In the genomic region with DNA sequence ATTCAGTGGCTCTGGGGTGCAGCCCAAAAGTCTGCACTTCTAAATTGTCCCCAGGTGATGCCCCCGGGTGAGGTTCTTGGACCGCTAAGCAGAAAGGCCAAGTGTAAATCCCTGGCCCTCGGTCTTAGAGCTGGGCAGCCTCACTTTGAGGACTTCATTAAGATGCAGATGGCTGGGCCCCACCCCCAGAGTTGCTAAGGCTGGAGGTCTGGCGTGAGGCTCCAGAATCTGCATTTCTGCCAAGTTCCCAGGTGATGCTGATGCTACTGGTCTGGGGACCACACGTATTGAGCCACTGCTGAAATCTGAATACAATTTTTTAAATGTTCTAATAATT, we compare ENCODE assay signal across 8 cellular contexts. TPM values are rescaled to one million over a fixed set of nuclear protein-coding genes. Genes with fewer than 3 reads are reported as not detected.
DNase-seq lines count a peak whose midpoint lies in the region; ATAC-seq and TF ChIP-seq lines count a peak whose summit lies in the region.

No MANE protein-coding gene starts in this region.

- H3K27me3 ChIP-seq in DOHH2 (ENCODE audit: control insufficient read depth, low read length), result no peaks in the 10 kb centered on the region
- peaks cover 10% of the 10 kb centered on the region; the same call in 1 of the 2 replicates for H3K27me3 ChIP-seq in OCI-LY3 (ENCODE audit: low read depth, low read length)
- H3K27me3 ChIP-seq in endocrine pancreas (ENCODE audit: control insufficient read depth, insufficient read depth, low read length), result no peaks in the 10 kb centered on the region
- H3K27me3 ChIP-seq in neutrophil, result peaks cover 11% of the 10 kb centered on the region
- no peaks in the 10 kb centered on the region for H3K27me3 ChIP-seq in foreskin keratinocyte

- peaks cover 9% of the 10 kb centered on the region for H3F3A ChIP-seq in DOHH2 (ENCODE audit: control insufficient read depth, insufficient read depth)

- H3K36me3 ChIP-seq in DOHH2 (ENCODE audit: control insufficient read depth, low read length), result peaks cover 3% of the 10 kb centered on the region; the same call in 1 of the 2 replicates
- H3K36me3 ChIP-seq in OCI-LY3 (replicated peaks; ENCODE audit: low read depth, low read length), result no peaks in the 10 kb centered on the region
- H3K36me3 ChIP-seq in endocrine pancreas (ENCODE audit: control insufficient read depth, insufficient read depth, low read length), result no peaks in the 10 kb centered on the region
- no peaks in the 10 kb centered on the region for H3K36me3 ChIP-seq in neutrophil

- 0 out of 2 replicates have a peak, but pooled peaks cover 7% of the 10 kb centered on the region for H4K20me1 ChIP-seq in DOHH2 (ENCODE audit: control insufficient read depth, insufficient read depth, low read depth, low read length)
- H4K20me1 ChIP-seq in OCI-LY3 (ENCODE audit: insufficient read depth, low read length), result peaks cover 20% of the 10 kb centered on the region; the same call in 1 of the 2 replicates

- DNase-seq in foreskin keratinocyte (no peak), SHP77 treated with DMSO at 0.1 percent for 48 hours (lab: John Stamatoyannopoulos, UW) (no peak), HPDE6-E6E7 (ENCODE audit: extremely low spot score) (no peak)

- TF ChIP-seq CTCF in DOHH2 (IDR thresholded peaks at IDR 0.05; ENCODE audit: low read depth, low read length, poor library complexity, severe bottlenecking) (no peak), OCI-LY3 (IDR thresholded peaks at IDR 0.05; ENCODE audit: low read depth, low read length) (no peak), neutrophil (IDR thresholded peaks at IDR 0.05) (no peak), foreskin keratinocyte (conservative IDR thresholded peaks at IDR 0.05) (no peak)

- H3K9me3 ChIP-seq in DOHH2 (ENCODE audit: control insufficient read depth, insufficient read depth, low read length) (no peaks in the 10 kb centered on the region), OCI-LY3 (ENCODE audit: insufficient read depth, low read length) (no peaks in the 10 kb centered on the region), endocrine pancreas (ENCODE audit: control insufficient read depth, low read length) (no peaks in the 10 kb centered on the region), neutrophil (no peaks in the 10 kb centered on the region)

- peak overlapping the region; percentile 74 for H2AFZ ChIP-seq in OCI-LY3 (ENCODE audit: low read depth, low read length)

- peaks cover 40% of the 10 kb centered on the region for H3K79me2 ChIP-seq in DOHH2 (ENCODE audit: control insufficient read depth, low read length)
- H3K79me2 ChIP-seq in OCI-LY3 (ENCODE audit: low read length), result peaks cover 35% of the 10 kb centered on the region

- H3K9me2 ChIP-seq in DOHH2 (replicated peaks; ENCODE audit: control insufficient read depth, low read length), result no peaks in the 10 kb centered on the region

- no peak for ATAC-seq in GM19023 (IDR thresholded peaks at IDR 0.05; ENCODE audit: unreplicated experiment)
- no peak for ATAC-seq in foreskin keratinocyte

- peak overlapping the region; percentile 52 for H3K9ac ChIP-seq in OCI-LY3 (ENCODE audit: low read length)
- peak overlapping the region; percentile 76 for H3K9ac ChIP-seq in endocrine pancreas (ENCODE audit: control insufficient read depth, insufficient read depth, low read length)

- H3K4me2 ChIP-seq in DOHH2 (ENCODE audit: low read length), result peak overlapping the region; percentile 93
- H3K4me2 ChIP-seq in OCI-LY3 (ENCODE audit: low read length), result peak overlapping the region; percentile 83

- H3K27ac ChIP-seq in DOHH2 (ENCODE audit: low read depth, low read length) (peak overlapping the region; percentile 12; the same call in 1 of the 2 replicates), OCI-LY3 (ENCODE audit: low read length) (no peak overlapping the region), neutrophil (peak overlapping the region; percentile 83), foreskin keratinocyte (no peak overlapping the region)

- H3K4me3 ChIP-seq in DOHH2 (ENCODE audit: low read length), result peak overlapping the region; percentile 78
- peak overlapping the region; percentile 81 for H3K4me3 ChIP-seq in OCI-LY3 (ENCODE audit: low read length)
- peak overlapping the region; percentile 68 for H3K4me3 ChIP-seq in endocrine pancreas (ENCODE audit: control insufficient read depth, insufficient read depth, low read length)
- peak overlapping the region; percentile 71 to 79 for H3K4me3 ChIP-seq in neutrophil (ENCODE audit: low read depth in 1 of 2, low read length in 1 of 2)

- H3K4me1 ChIP-seq in DOHH2 (ENCODE audit: control insufficient read depth, low read length) (peaks cover 44% of the 10 kb centered on the region), OCI-LY3 (ENCODE audit: low read length) (peaks cover 24% of the 10 kb centered on the region), endocrine pancreas (ENCODE audit: control insufficient read depth, insufficient read depth, low read length) (peaks cover 5% of the 10 kb centered on the region), neutrophil (ENCODE audit: control insufficient read depth in 1 of 2, insufficient read depth in 1 of 2, low read depth in 1 of 2, low read length in 1 of 2) (peaks cover 15 to 18% of the 10 kb centered on the region in 2 experiments), foreskin keratinocyte (no peaks in the 10 kb centered on the region)

RNA-seq across cellular contexts. Expression of a gene that starts 0.7 kb away (rescaled TPM):
- 12.0 and 12.7 TPM in 2 replicates for total RNA-seq in foreskin keratinocyte
- polyA plus RNA-seq in foreskin keratinocyte, result 3.4 and 3.5 TPM in 2 replicates

Comparison
In these comparisons a context has a peak if more than half of its experiments do, and no peak if none do; other contexts are left out.
1. H3K27ac ChIP-seq: peak in DOHH2 (single experiment) and neutrophil (single experiment); none in OCI-LY3 (single experiment) and foreskin keratinocyte (single experiment).
2. Peak in every context shown above with its lines, with median percentiles within 50 percentile points of each other: H3K4me3 ChIP-seq.